8 cellular contexts compared by ENCODE assay signal in genomic region chr3:1808590-1808989, GRCh38.
"Had no signal": no experiment of that assay in that cellular context is flagged by ENCODE, and none has a peak within 500 bp of the region (broad histone marks: within the 10 kb centered on the region; RNA-seq: fewer than 3 reads in every experiment).

No MANE protein-coding gene starts in this region.

- DNase-seq: GDM1, GF-D8 had no signal

- FAIRE-seq: G401.6, GM12878, GM12891, GM12892, GM18507, GM19239 had no signal

- H3K4me3 ChIP-seq: GM12878 had no signal

- ATAC-seq: GM12878 had no signal
